In genomic region chr12:63940295-63940997, GRCh38 we compare ENCODE assay signal across 13 cellular contexts.
DNase-seq lines count a peak whose midpoint lies in the region; ATAC-seq, FAIRE-seq and TF ChIP-seq lines count a peak whose summit lies in the region.
"Had no signal": no experiment of that assay in that cellular context is flagged by ENCODE, and none has a peak within 500 bp of the region (broad histone marks: within the 10 kb centered on the region; RNA-seq: fewer than 3 reads in every experiment).

No MANE protein-coding gene starts in this region.

- no peak for TF ChIP-seq CTCF in bronchial epithelial cell (IDR thresholded peaks at IDR 0.05; ENCODE audit: insufficient read depth, low read length, severe bottlenecking)
- no peak for TF ChIP-seq CTCF in kidney (IDR thresholded peaks at IDR 0.05; ENCODE audit: borderline replicate concordance, extremely low read depth, insufficient read depth)

- H3K9me3 Mint-ChIP-seq in activated naive CD8-positive, alpha-beta T cell treated with anti-CD3 and anti-CD28 coated beads for 36 hours: no peaks in the 10 kb centered on the region
- H3K9me3 Mint-ChIP-seq: activated CD8-positive, alpha-beta T cell treated with anti-CD3 and anti-CD28 coated beads for 36 hours; activated naive CD4-positive, alpha-beta T cell treated with anti-CD3 and anti-CD28 coated beads, Interleukin-2, amount 50 U/mL, for 72 hours; stimulated activated effector memory CD8-positive, alpha-beta T cell treated with anti-CD3 and anti-CD28 coated beads, Interleukin-12 subunit alpha, Interleukin-12 subunit beta, amount 100 ng/mL, for 72 hours had no signal

- no peaks in the 10 kb centered on the region for H3K4me1 Mint-ChIP-seq in activated naive CD8-positive, alpha-beta T cell treated with anti-CD3 and anti-CD28 coated beads for 36 hours
- H3K4me1 Mint-ChIP-seq: stimulated activated effector memory CD8-positive, alpha-beta T cell treated with anti-CD3 and anti-CD28 coated beads, Interleukin-12 subunit alpha, Interleukin-12 subunit beta, amount 100 ng/mL, for 72 hours had no signal

- H3K27me3 Mint-ChIP-seq in activated naive CD8-positive, alpha-beta T cell treated with anti-CD3 and anti-CD28 coated beads for 36 hours: no peaks in the 10 kb centered on the region
- H3K27me3 Mint-ChIP-seq: activated CD8-positive, alpha-beta T cell treated with anti-CD3 and anti-CD28 coated beads for 36 hours had no signal

- intact Hi-C loops in kidney (cut with DNase I): no loop called here

- FAIRE-seq in bronchial epithelial cell (lab: Jason Lieb, UNC) (peak; percentile 50), kidney (lab: Jason Lieb, UNC) (no peak)

- H3K27ac Mint-ChIP-seq in activated naive CD8-positive, alpha-beta T cell treated with anti-CD3 and anti-CD28 coated beads for 36 hours: no peak overlapping the region
- H3K27ac Mint-ChIP-seq: activated CD8-positive, alpha-beta T cell treated with anti-CD3 and anti-CD28 coated beads for 36 hours; activated naive CD4-positive, alpha-beta T cell treated with anti-CD3 and anti-CD28 coated beads, Interleukin-2, amount 50 U/mL, for 72 hours; stimulated activated effector memory CD8-positive, alpha-beta T cell treated with anti-CD3 and anti-CD28 coated beads, Interleukin-12 subunit alpha, Interleukin-12 subunit beta, amount 100 ng/mL, for 72 hours had no signal

- H3K36me3 Mint-ChIP-seq in activated naive CD8-positive, alpha-beta T cell treated with anti-CD3 and anti-CD28 coated beads for 36 hours: no peaks in the 10 kb centered on the region
- H3K36me3 Mint-ChIP-seq: activated naive CD4-positive, alpha-beta T cell treated with anti-CD3 and anti-CD28 coated beads, Interleukin-2, amount 50 U/mL, for 72 hours; stimulated activated effector memory CD8-positive, alpha-beta T cell treated with anti-CD3 and anti-CD28 coated beads, Interleukin-12 subunit alpha, Interleukin-12 subunit beta, amount 100 ng/mL, for 72 hours had no signal

- 77 to 80% methylated on average over 6 to 7 of the region's 7 CpGs for WGBS in mesodermal cell (ENCODE audit: insufficient coverage in 2 of 2), 2 experiments

- no peak for ATAC-seq in HG03442 (IDR thresholded peaks at IDR 0.05; ENCODE audit: unreplicated experiment)
- ATAC-seq: activated CD8-positive, alpha-beta T cell treated with anti-CD3 and anti-CD28 coated beads for 36 hours; activated naive CD4-positive, alpha-beta T cell treated with anti-CD3 and anti-CD28 coated beads, Interleukin-2, amount 50 U/mL, for 72 hours; stimulated activated effector memory CD8-positive, alpha-beta T cell treated with anti-CD3 and anti-CD28 coated beads, Interleukin-12 subunit alpha, Interleukin-12 subunit beta, amount 100 ng/mL, for 72 hours had no signal

- H3K27me3 ChIP-seq in bronchial epithelial cell (ENCODE audit: control insufficient read depth, insufficient read depth, low read length): no peaks in the 10 kb centered on the region

- no peak overlapping the region for H3K9ac ChIP-seq in kidney (ENCODE audit: low read length in 2 of 2)

- peaks cover 2% of the 10 kb centered on the region for H3K36me3 ChIP-seq in bronchial epithelial cell (ENCODE audit: control insufficient read depth, insufficient read depth, low read length)
- H3K36me3 ChIP-seq in mesodermal cell (ENCODE audit: control insufficient read depth, insufficient read depth, low read length): no peaks in the 10 kb centered on the region
- H3K36me3 ChIP-seq in kidney (ENCODE audit: control insufficient read depth in 1 of 2, insufficient read depth in 2 of 2, low read length in 2 of 2): no peaks in the 10 kb centered on the region

- no peak overlapping the region for H3K4me3 Mint-ChIP-seq in activated naive CD8-positive, alpha-beta T cell treated with anti-CD3 and anti-CD28 coated beads for 36 hours
- H3K4me3 Mint-ChIP-seq: activated CD8-positive, alpha-beta T cell treated with anti-CD3 and anti-CD28 coated beads for 36 hours; stimulated activated effector memory CD8-positive, alpha-beta T cell treated with anti-CD3 and anti-CD28 coated beads, Interleukin-12 subunit alpha, Interleukin-12 subunit beta, amount 100 ng/mL, for 72 hours had no signal

- peak; percentile 69 for DNase-seq in COLO829 (ENCODE audit: low spot score)
- peak; percentile 48 for DNase-seq in NCI-H1694 (lab: John Stamatoyannopoulos, UW)
- DNase-seq in bronchial epithelial cell (ENCODE audit: low read depth): no peak
- no peak for DNase-seq in NCI-H187 (lab: John Stamatoyannopoulos, UW)
- no peak for DNase-seq in kidney
- no peak for DNase-seq in activated naive CD8-positive, alpha-beta T cell treated with anti-CD3 and anti-CD28 coated beads for 36 hours
- DNase-seq: activated CD8-positive, alpha-beta T cell treated with anti-CD3 and anti-CD28 coated beads for 36 hours; effector memory CD4-positive, alpha-beta T cell; SIG-M5 had no signal

- H3K27ac ChIP-seq in mesodermal cell (ENCODE audit: low read depth, low read length, severe bottlenecking) (peak overlapping the region; percentile 82), kidney (ENCODE audit: low read depth in 2 of 2, low read length in 2 of 2) (peak overlapping the region in 1 of 2 donors; percentile 6)

- peaks cover 27% of the 10 kb centered on the region for H3K4me1 ChIP-seq in mesodermal cell (ENCODE audit: control insufficient read depth, insufficient read depth, low read length, poor library complexity, severe bottlenecking)
- no peaks in the 10 kb centered on the region for H3K4me1 ChIP-seq in kidney (ENCODE audit: control insufficient read depth in 1 of 2, insufficient read depth in 1 of 2, low read depth in 1 of 2, low read length in 2 of 2)

- H3K4me3 ChIP-seq in bronchial epithelial cell (ENCODE audit: low read depth, low read length) (no peak overlapping the region), mesodermal cell (ENCODE audit: extremely low read depth, insufficient read depth, low read length, poor library complexity, severe bottlenecking) (no peak overlapping the region), kidney (ENCODE audit: low read length in 2 of 2) (no peak overlapping the region)

- H3K9me3 ChIP-seq in mesodermal cell (ENCODE audit: control insufficient read depth, low read length) (no peaks in the 10 kb centered on the region), kidney (ENCODE audit: control insufficient read depth in 1 of 2, low read length in 2 of 2) (no peaks in the 10 kb centered on the region)

Comparison
In these comparisons a context has a peak if more than half of its experiments do, and no peak if none do; other contexts are left out.
1. DNase-seq: peak in COLO829 (single experiment) and NCI-H1694 (single experiment); none in bronchial epithelial cell (single experiment), NCI-H187 (0 of 2), kidney (single experiment) and activated naive CD8-positive, alpha-beta T cell treated with anti-CD3 and anti-CD28 coated beads for 36 hours (single experiment).